22 cellular contexts compared by ENCODE assay signal in the genomic region with DNA sequence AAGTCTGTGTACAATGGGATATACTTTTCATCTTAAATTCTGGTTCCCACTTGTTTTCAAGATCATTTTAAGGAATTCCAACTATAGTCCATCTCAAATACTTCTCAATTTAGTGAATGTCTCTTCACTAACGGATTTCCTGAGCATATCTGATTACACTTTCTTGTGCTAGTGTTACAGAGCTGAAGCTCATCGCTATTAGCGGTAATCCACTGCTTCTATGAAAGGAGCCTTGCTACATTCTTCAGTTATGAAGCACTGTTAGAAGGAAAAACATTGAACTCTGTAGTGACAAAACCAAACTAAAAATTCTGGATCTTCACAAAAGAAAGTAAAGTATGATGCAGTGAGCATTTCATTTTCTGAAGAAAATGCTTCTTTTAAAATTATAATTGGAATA.
DNase-seq lines count a peak whose midpoint lies in the region; ATAC-seq, FAIRE-seq and TF ChIP-seq lines count a peak whose summit lies in the region.
"Had no signal": no experiment of that assay in that cellular context is flagged by ENCODE, and none has a peak within 500 bp of the region (broad histone marks: within the 10 kb centered on the region; RNA-seq: fewer than 3 reads in every experiment).

No MANE protein-coding gene starts in this region.

- no peaks in the 10 kb centered on the region; the same call in 1 of the 2 replicates for H3K4me1 ChIP-seq in IMR-90 (ENCODE audit: control insufficient read depth, insufficient read depth, low read length)
- H3K4me1 ChIP-seq in astrocyte (ENCODE audit: insufficient read depth, low read length), result peaks cover 15% of the 10 kb centered on the region

- H3K9me3 ChIP-seq in IMR-90 (ENCODE audit: control insufficient read depth, insufficient read depth, low read length) (no peaks in the 10 kb centered on the region), astrocyte (ENCODE audit: insufficient read depth, low read depth, low read length) (peaks cover 2% of the 10 kb centered on the region)

- H3K23ac ChIP-seq in IMR-90 (ENCODE audit: low read depth, low read length), result no peak overlapping the region

- peaks cover 0 to 7% of the 10 kb centered on the region in 2 experiments; a peak in 2 of 4 replicates for H3K79me1 ChIP-seq in IMR-90 (ENCODE audit: low read depth in 1 of 2, low read length in 2 of 2)

- H3K36me3 Mint-ChIP-seq in astrocyte (ENCODE audit: low read depth, unreplicated experiment), result peaks cover 6% of the 10 kb centered on the region

- DNase-seq in IMR-90, result peak; percentile 70
- peak; percentile 60 for DNase-seq in astrocyte (ENCODE audit: low read depth)
- DNase-seq in epithelial cell of esophagus (ENCODE audit: low read depth), result peak; percentile 7
- DNase-seq in non-pigmented ciliary epithelial cell (ENCODE audit: low read depth), result peak; percentile 50
- DNase-seq in hepatic stellate cell (ENCODE audit: low spot score), result no peak
- DNase-seq: CD4-positive, alpha-beta memory T cell; DMS153; EL; H7; NCI-H1105; NCI-H187; NCI-H345; NCI-H524 treated with DMSO at 0.1 percent for 48 hours; SIG-M5 had no signal

- no peak overlapping the region for H3K14ac ChIP-seq in IMR-90 (replicated peaks; ENCODE audit: low read depth, low read length)

- H2AFZ ChIP-seq in IMR-90 (replicated peaks; ENCODE audit: low read length, poor library complexity), result no peak overlapping the region
- no peak overlapping the region for H2AFZ ChIP-seq in astrocyte (ENCODE audit: low read depth, low read length)

- TF ChIP-seq RAD21 in IMR-90 (IDR thresholded peaks at IDR 0.05; ENCODE audit: low read length), result no peak

- no peak overlapping the region for H3K18ac ChIP-seq in IMR-90 (ENCODE audit: low read depth, low read length)

- TF ChIP-seq POLR2A in IMR-90 (IDR thresholded peaks at IDR 0.05; ENCODE audit: low read depth, low read length), result no peak

- H2BK5ac ChIP-seq in IMR-90 (ENCODE audit: low read depth, low read length, poor library complexity, severe bottlenecking), result no peak overlapping the region

- H2BK20ac ChIP-seq in IMR-90 (ENCODE audit: low read depth, low read length), result no peak overlapping the region

- H3K4me1 Mint-ChIP-seq in astrocyte (ENCODE audit: low read depth, unreplicated experiment), result peaks cover 13% of the 10 kb centered on the region

- in situ Hi-C loops in IMR-90 (cut with MboI; ENCODE audit: low sequenced_read_pairs), result no loop called here

- H3K56ac ChIP-seq in IMR-90 (ENCODE audit: extremely low read depth, insufficient read depth, low read length), result no peak overlapping the region

- H3K79me2 ChIP-seq in astrocyte (ENCODE audit: insufficient read depth, low read length), result peaks cover 3% of the 10 kb centered on the region

- H4K20me1 ChIP-seq in IMR-90 (ENCODE audit: insufficient read depth, low read length) (no peaks in the 10 kb centered on the region; the same call in 1 of the 2 replicates), astrocyte (ENCODE audit: insufficient read depth, low read length) (no peaks in the 10 kb centered on the region)

- H2AK9ac ChIP-seq in IMR-90 (replicated peaks; ENCODE audit: low read depth, low read length, poor library complexity), result no peak overlapping the region

- no peak overlapping the region for H3K9ac ChIP-seq in IMR-90 (ENCODE audit: low read depth, low read length)
- no peak overlapping the region for H3K9ac ChIP-seq in astrocyte (ENCODE audit: low read length)

- H3K9me1 ChIP-seq in IMR-90 (ENCODE audit: insufficient read depth, low read length), result peaks cover 8% of the 10 kb centered on the region; the same call in 1 of the 2 replicates

- H2BK15ac ChIP-seq in IMR-90 (ENCODE audit: low read depth, low read length), result no peak overlapping the region

- BruUV-seq in IMR-90 (replicated peaks; lab: Mats Ljungman, UMichigan), result no TSS peak

- no peak overlapping the region for H3K4ac ChIP-seq in IMR-90 (ENCODE audit: low read depth, low read length)

- H3K27ac ChIP-seq in IMR-90 (ENCODE audit: insufficient read depth, low read length) (no peak overlapping the region), astrocyte (ENCODE audit: low read depth, low read length) (no peak overlapping the region)
- H3K27ac ChIP-seq: RWPE1 had no signal

- H4K5ac ChIP-seq in IMR-90 (ENCODE audit: low read depth, low read length), result no peak overlapping the region

- ATAC-seq in IMR-90 (ENCODE audit: low read depth) (peak; percentile 54; the same call in 1 of the 2 replicates), HG03565 (IDR thresholded peaks at IDR 0.05; ENCODE audit: unreplicated experiment) (no peak), GM18909 (IDR thresholded peaks at IDR 0.05; ENCODE audit: poor library complexity, unreplicated experiment) (no peak), GM19328 (IDR thresholded peaks at IDR 0.05; ENCODE audit: unreplicated experiment) (no peak)
- ATAC-seq: SK-N-SH treated with all-trans-retinoic acid at 6 μM for 48 hours had no signal

- intact Hi-C loops in IMR-90 (cut with micrococcal nuclease), result loop anchor here (5.0 kb wide), 1 partner anchor 38 kb away; no protein-coding TSS in a partner anchor

- H4K91ac ChIP-seq in IMR-90 (ENCODE audit: insufficient read depth, low read depth, low read length), result no peak overlapping the region

- CTCF ChIA-PET in IMR-90 (lab: Yijun Ruan, JAX), result no interaction called here

- H3K27me3 ChIP-seq in IMR-90 (ENCODE audit: control insufficient read depth, insufficient read depth, low read length) (no peaks in the 10 kb centered on the region), astrocyte (ENCODE audit: insufficient read depth, low read length) (no peaks in the 10 kb centered on the region)

- no peaks in the 10 kb centered on the region for H3K27me3 Mint-ChIP-seq in astrocyte (ENCODE audit: low read depth, unreplicated experiment)
- H3K27me3 Mint-ChIP-seq: CD4-positive, alpha-beta memory T cell had no signal

- H2AK5ac ChIP-seq in IMR-90 (ENCODE audit: low read depth, low read length), result no peak overlapping the region

- FAIRE-seq in astrocyte (lab: Jason Lieb, UNC), result no peak
- FAIRE-seq: A204.1, GM12891, HTR-8/SVneo had no signal

- no peak overlapping the region for H3K27ac Mint-ChIP-seq in astrocyte (ENCODE audit: unreplicated experiment)
- H3K27ac Mint-ChIP-seq: CD4-positive, alpha-beta memory T cell had no signal

- H3K4me2 ChIP-seq in IMR-90 (ENCODE audit: low read depth, low read length), result no peak overlapping the region
- H3K4me2 ChIP-seq in astrocyte (ENCODE audit: low read length), result no peak overlapping the region

- POLR2A ChIA-PET in IMR-90 (lab: Charles Lee; ENCODE audit: unreplicated experiment), result interaction anchor here (0.8 kb wide), 1 partner anchor 226 kb away, joined by 3 read pairs; no protein-coding TSS in a partner anchor

- WGBS in IMR-90 (ENCODE audit: extremely low coverage in 2 of 2, insufficient read length in 1 of 2), 2 experiments, result no CpG with 5 or more reads among the region's 3 CpGs

- H4K8ac ChIP-seq in IMR-90 (ENCODE audit: low read depth in 2 of 2, low read length in 2 of 2), result no peak overlapping the region

- no peak overlapping the region for H2BK120ac ChIP-seq in IMR-90 (ENCODE audit: low read depth, low read length)

- no peak overlapping the region for H3K4me3 Mint-ChIP-seq in astrocyte (ENCODE audit: unreplicated experiment)
- H3K4me3 Mint-ChIP-seq: CD4-positive, alpha-beta memory T cell had no signal

- H3K36me3 ChIP-seq in IMR-90 (ENCODE audit: control insufficient read depth, insufficient read depth, low read length) (peaks cover 8% of the 10 kb centered on the region; the same call in 1 of the 2 replicates), astrocyte (ENCODE audit: insufficient read depth, low read length) (peaks cover 2% of the 10 kb centered on the region)

- H3K4me3 ChIP-seq in IMR-90 (ENCODE audit: insufficient read depth, low read depth, low read length) (no peak overlapping the region), astrocyte (ENCODE audit: insufficient read depth, low read depth, low read length) (no peak overlapping the region), epithelial cell of esophagus (ENCODE audit: low read length) (no peak overlapping the region)

- no peak for TF ChIP-seq CTCF in IMR-90 (conservative IDR thresholded peaks at IDR 0.05; ENCODE audit: low read depth, low read length)
- TF ChIP-seq CTCF in astrocyte (IDR thresholded peaks at IDR 0.05; ENCODE audit: insufficient read depth, low read depth, low read length), result no peak
- TF ChIP-seq CTCF in epithelial cell of esophagus (IDR thresholded peaks at IDR 0.05; ENCODE audit: insufficient read depth, low read depth, low read length, missing control alignments), result no peak

- no peaks in the 10 kb centered on the region for H3K9me3 Mint-ChIP-seq in astrocyte (ENCODE audit: unreplicated experiment)

- dilution Hi-C loops in IMR-90 (cut with HindIII; ENCODE audit: low sequenced_read_pairs, unreplicated experiment), result no loop called here

TF ChIP-seq in IMR-90, 13 proteins besides CTCF, POLR2A, EP300 and RAD21:
- TF ChIP-seq MXI1 (IDR thresholded peaks at IDR 0.05; ENCODE audit: borderline replicate concordance, low read depth, low read length) (no peak), ELK1 (IDR thresholded peaks at IDR 0.05; ENCODE audit: borderline replicate concordance, low read depth, low read length) (no peak), NFE2L2 (IDR thresholded peaks at IDR 0.05; ENCODE audit: low read depth, low read length) (no peak), RFX5 (IDR thresholded peaks at IDR 0.05; ENCODE audit: low read depth, low read length) (no peak), CEBPB (IDR thresholded peaks at IDR 0.05; ENCODE audit: low read depth, low read length) (no peak)
